In genomic region chr17:3986270-3986938, GRCh38 we compare ENCODE assay signal across 16 cellular contexts. TPM values are rescaled to one million over a fixed set of nuclear protein-coding genes. Genes with fewer than 3 reads are reported as not detected.
DNase-seq lines count a peak whose midpoint lies in the region; TF ChIP-seq lines count a peak whose summit lies in the region.
"Had no signal": no experiment of that assay in that cellular context is flagged by ENCODE, and none has a peak within 500 bp of the region (broad histone marks: within the 10 kb centered on the region; RNA-seq: fewer than 3 reads in every experiment).

No MANE protein-coding gene starts in this region.

- no peak overlapping the region for H3K4me3 Mint-ChIP-seq in endodermal cell
- H3K4me3 Mint-ChIP-seq in activated T-helper 1 cell treated with anti-CD3 and anti-CD28 coated beads, Interleukin-12 subunit alpha, Interleukin-12 subunit beta, Interleukin-2, Interleukin-4 antibody, amounts not matched to agents 30 ng/mL and 10 ng/mL and 1 ng/mL, durations not matched to agents 14 hours and 24 hours and 36 hours, result no peak overlapping the region
- H3K4me3 Mint-ChIP-seq: activated CD4-positive, alpha-beta memory T cell treated with anti-CD3 and anti-CD28 coated beads, Interleukin-2, amount 10 ng/mL, durations not matched to agents 7 days and 5 days had no signal

- intact Hi-C loops in activated T-helper 1 cell treated with anti-CD3 and anti-CD28 coated beads, Interleukin-12 subunit alpha, Interleukin-12 subunit beta, Interleukin-2, Interleukin-4 antibody, amounts not matched to agents 30 ng/mL and 10 ng/mL and 1 ng/mL, durations not matched to agents 14 hours and 24 hours and 36 hours (cut with micrococcal nuclease), result no loop called here

- H3K4me3 ChIP-seq in endodermal cell (ENCODE audit: low read length) (no peak overlapping the region), osteoblast (ENCODE audit: insufficient read depth, low read length) (no peak overlapping the region)
- H3K4me3 ChIP-seq: SJSA1, transverse colon had no signal

- no peaks in the 10 kb centered on the region for H3K9me3 Mint-ChIP-seq in endodermal cell
- H3K9me3 Mint-ChIP-seq in activated T-helper 1 cell treated with anti-CD3 and anti-CD28 coated beads, Interleukin-12 subunit alpha, Interleukin-12 subunit beta, Interleukin-2, Interleukin-4 antibody, amounts not matched to agents 30 ng/mL and 10 ng/mL and 1 ng/mL, durations not matched to agents 14 hours and 24 hours and 36 hours, result no peaks in the 10 kb centered on the region
- H3K9me3 Mint-ChIP-seq: activated CD4-positive, alpha-beta memory T cell treated with anti-CD3 and anti-CD28 coated beads, Interleukin-2, amount 10 ng/mL, durations not matched to agents 7 days and 5 days; CD4-positive, CD25-positive, alpha-beta regulatory T cell had no signal

- no peak overlapping the region for H3K4me2 ChIP-seq in osteoblast (ENCODE audit: insufficient read depth, low read length)

- H3K27ac ChIP-seq in endodermal cell (ENCODE audit: low read depth, low read length) (no peak overlapping the region), osteoblast (ENCODE audit: low read depth, low read length) (no peak overlapping the region)
- H3K27ac ChIP-seq: 22Rv1, parathyroid adenoma, SJSA1, transverse colon had no signal

- no peaks in the 10 kb centered on the region for H3K27me3 ChIP-seq in endodermal cell (ENCODE audit: control insufficient read depth, insufficient read depth, low read length, poor library complexity, severe bottlenecking)
- H3K27me3 ChIP-seq in osteoblast (ENCODE audit: insufficient read depth, low read length), result no peaks in the 10 kb centered on the region
- H3K27me3 ChIP-seq: SJSA1, transverse colon had no signal

- no peaks in the 10 kb centered on the region for H3K4me1 ChIP-seq in endodermal cell (ENCODE audit: control insufficient read depth, insufficient read depth, low read length)
- H3K4me1 ChIP-seq in osteoblast (ENCODE audit: insufficient read depth, low read length), result peaks cover 12% of the 10 kb centered on the region

- no peaks in the 10 kb centered on the region for H3K79me2 ChIP-seq in osteoblast (ENCODE audit: insufficient read depth, low read length)
- H3K79me2 ChIP-seq: parathyroid adenoma had no signal

- H3K36me3 Mint-ChIP-seq in endodermal cell (ENCODE audit: low read depth), result no peaks in the 10 kb centered on the region
- no peaks in the 10 kb centered on the region for H3K36me3 Mint-ChIP-seq in activated T-helper 1 cell treated with anti-CD3 and anti-CD28 coated beads, Interleukin-12 subunit alpha, Interleukin-12 subunit beta, Interleukin-2, Interleukin-4 antibody, amounts not matched to agents 30 ng/mL and 10 ng/mL and 1 ng/mL, durations not matched to agents 14 hours and 24 hours and 36 hours (ENCODE audit: low read depth)
- H3K36me3 Mint-ChIP-seq: CD4-positive, CD25-positive, alpha-beta regulatory T cell had no signal

- H3K27ac Mint-ChIP-seq in endodermal cell, result no peak overlapping the region
- no peak overlapping the region for H3K27ac Mint-ChIP-seq in activated T-helper 1 cell treated with anti-CD3 and anti-CD28 coated beads, Interleukin-12 subunit alpha, Interleukin-12 subunit beta, Interleukin-2, Interleukin-4 antibody, amounts not matched to agents 30 ng/mL and 10 ng/mL and 1 ng/mL, durations not matched to agents 14 hours and 24 hours and 36 hours
- H3K27ac Mint-ChIP-seq: activated CD4-positive, alpha-beta memory T cell treated with anti-CD3 and anti-CD28 coated beads, Interleukin-2, amount 10 ng/mL, durations not matched to agents 7 days and 5 days; CD4-positive, CD25-positive, alpha-beta regulatory T cell had no signal

- H3K27me3 Mint-ChIP-seq in endodermal cell (ENCODE audit: insufficient read depth), result no peaks in the 10 kb centered on the region
- H3K27me3 Mint-ChIP-seq in activated T-helper 1 cell treated with anti-CD3 and anti-CD28 coated beads, Interleukin-12 subunit alpha, Interleukin-12 subunit beta, Interleukin-2, Interleukin-4 antibody, amounts not matched to agents 30 ng/mL and 10 ng/mL and 1 ng/mL, durations not matched to agents 14 hours and 24 hours and 36 hours (ENCODE audit: insufficient read depth), result peaks cover 5% of the 10 kb centered on the region

- TF ChIP-seq CTCF in endodermal cell (conservative IDR thresholded peaks at IDR 0.05) (no peak), osteoblast (IDR thresholded peaks at IDR 0.05; ENCODE audit: extremely low read depth, low read depth, low read length) (no peak)

- WGBS in endodermal cell (ENCODE audit: insufficient coverage in 1 of 2, insufficient read length in 1 of 2), 2 experiments, result 83 to 85% methylated on average over 12 to 16 of the region's 16 CpGs

- DNase-seq in DMS153 (lab: John Stamatoyannopoulos, UW), result peak; percentile 2
- no peak for DNase-seq in DMS153 treated with DMSO at 0.1 percent for 48 hours (lab: John Stamatoyannopoulos, UW; ENCODE audit: unreplicated experiment)
- peak; percentile 33 for DNase-seq in NCI-H69 (lab: John Stamatoyannopoulos, UW)
- peak; percentile 69 for DNase-seq in endodermal cell
- DNase-seq in osteoblast (ENCODE audit: insufficient read length, low spot score, missing footprints), result peak; percentile 81
- no peak for DNase-seq in activated T-helper 1 cell treated with anti-CD3 and anti-CD28 coated beads, Interleukin-12 subunit alpha, Interleukin-12 subunit beta, Interleukin-2, Interleukin-4 antibody, amounts not matched to agents 30 ng/mL and 10 ng/mL and 1 ng/mL, durations not matched to agents 14 hours and 24 hours and 36 hours (ENCODE audit: low spot score)
- no peak for DNase-seq in stimulated activated CD4-positive, alpha-beta T cell treated with anti-CD3 and anti-CD28 coated beads, Interleukin-1b, Interleukin-23, amount 100 ng/mL, for 48 hours
- no peak for DNase-seq in C1 segment of cervical spinal cord (lab: John Stamatoyannopoulos, UW)
- DNase-seq: activated CD4-positive, alpha-beta memory T cell treated with anti-CD3 and anti-CD28 coated beads, Interleukin-2, amount 10 ng/mL, durations not matched to agents 7 days and 5 days; CD4-positive, CD25-positive, alpha-beta regulatory T cell; effector CD4-positive, alpha-beta T cell; NCI-H2107; transverse colon had no signal

- H3K9me3 ChIP-seq in endodermal cell (ENCODE audit: control insufficient read depth, low read length), result no peaks in the 10 kb centered on the region
- no peaks in the 10 kb centered on the region for H3K9me3 ChIP-seq in osteoblast (ENCODE audit: low read depth, low read length)
- H3K9me3 ChIP-seq: SJSA1, transverse colon had no signal

- no peak overlapping the region for H3K9ac ChIP-seq in endodermal cell (ENCODE audit: extremely low read depth, low read length, poor library complexity, severe bottlenecking)
- H3K9ac ChIP-seq: parathyroid adenoma had no signal

- no peaks in the 10 kb centered on the region for H4K20me1 ChIP-seq in osteoblast (ENCODE audit: insufficient read depth, low read length)

- no peak overlapping the region for H2AFZ ChIP-seq in osteoblast (ENCODE audit: low read length)
- H2AFZ ChIP-seq: parathyroid adenoma had no signal

- no peaks in the 10 kb centered on the region for H3K36me3 ChIP-seq in endodermal cell (ENCODE audit: control insufficient read depth, insufficient read depth, low read length)
- H3K36me3 ChIP-seq in osteoblast (ENCODE audit: insufficient read depth, low read length), result no peaks in the 10 kb centered on the region
- H3K36me3 ChIP-seq: SJSA1, transverse colon had no signal

- H3K4me1 Mint-ChIP-seq in endodermal cell, result no peaks in the 10 kb centered on the region
- H3K4me1 Mint-ChIP-seq in activated T-helper 1 cell treated with anti-CD3 and anti-CD28 coated beads, Interleukin-12 subunit alpha, Interleukin-12 subunit beta, Interleukin-2, Interleukin-4 antibody, amounts not matched to agents 30 ng/mL and 10 ng/mL and 1 ng/mL, durations not matched to agents 14 hours and 24 hours and 36 hours (ENCODE audit: low read depth), result peaks cover 4% of the 10 kb centered on the region

RNA-seq across cellular contexts. Expression of gene ATP2A3, which starts 22.2 kb away (rescaled TPM):
- total RNA-seq in endodermal cell, result 1 to 10 TPM; 1.4 to 3.7 TPM
- 4.4 TPM for polyA plus RNA-seq in endodermal cell (2013, experiment 1 of 2)
- 2.5 TPM for polyA plus RNA-seq in endodermal cell (2013, experiment 2 of 2)
- total RNA-seq in osteoblast, result 1.4 and 1.8 TPM in 2 replicates
- 107 and 111 TPM in 2 replicates for total RNA-seq in activated T-helper 1 cell treated with anti-CD3 and anti-CD28 coated beads, Interleukin-12 subunit alpha, Interleukin-12 subunit beta, Interleukin-2, Interleukin-4 antibody, amounts not matched to agents 30 ng/mL and 10 ng/mL and 1 ng/mL, durations not matched to agents 14 hours and 24 hours and 36 hours

Comparison
In these comparisons a context has a peak if more than half of its experiments do, and no peak if none do; other contexts are left out.
1. DNase-seq: peak in DMS153 (single experiment), NCI-H69 (single experiment), endodermal cell (single experiment) and osteoblast (single experiment); none in DMS153 treated with DMSO at 0.1 percent for 48 hours (single experiment), activated T-helper 1 cell treated with anti-CD3 and anti-CD28 coated beads, Interleukin-12 subunit alpha, Interleukin-12 subunit beta, Interleukin-2, Interleukin-4 antibody, amounts not matched to agents 30 ng/mL and 10 ng/mL and 1 ng/mL, durations not matched to agents 14 hours and 24 hours and 36 hours (single experiment), stimulated activated CD4-positive, alpha-beta T cell treated with anti-CD3 and anti-CD28 coated beads, Interleukin-1b, Interleukin-23, amount 100 ng/mL, for 48 hours (single experiment) and C1 segment of cervical spinal cord (0 of 14).
2. RNA of gene ATP2A3, which starts 22.2 kb away (total RNA-seq): 107 to 111 TPM in activated T-helper 1 cell treated with anti-CD3 and anti-CD28 coated beads, Interleukin-12 subunit alpha, Interleukin-12 subunit beta, Interleukin-2, Interleukin-4 antibody, amounts not matched to agents 30 ng/mL and 10 ng/mL and 1 ng/mL, durations not matched to agents 14 hours and 24 hours and 36 hours; 1.4 to 3.7 TPM in endodermal cell and 1.4 to 1.8 TPM in osteoblast; every median in the first group is over 10 times any median in the second.